ENCODE assay signal across 6 cellular contexts in genomic region chr14:18582908-18583307, GRCh38. TPM values are rescaled to one million over a fixed set of nuclear protein-coding genes. Genes with fewer than 3 reads are reported as not detected.
"Had no signal": no experiment of that assay in that cellular context is flagged by ENCODE, and none has a peak within 500 bp of the region (broad histone marks: within the 10 kb centered on the region; RNA-seq: fewer than 3 reads in every experiment).

No MANE protein-coding gene starts in this region.

RNA-seq across cellular contexts. Expression of gene OR11H12, which starts 18.0 kb away (rescaled TPM):
- total RNA-seq: MCF 10A, PC-3, Peyer's patch, Right ventricle myocardium inferior, SJCRH30, SK-MEL-5 had no signal
